1 cellular context compared by ENCODE assay signal in the genomic region with DNA sequence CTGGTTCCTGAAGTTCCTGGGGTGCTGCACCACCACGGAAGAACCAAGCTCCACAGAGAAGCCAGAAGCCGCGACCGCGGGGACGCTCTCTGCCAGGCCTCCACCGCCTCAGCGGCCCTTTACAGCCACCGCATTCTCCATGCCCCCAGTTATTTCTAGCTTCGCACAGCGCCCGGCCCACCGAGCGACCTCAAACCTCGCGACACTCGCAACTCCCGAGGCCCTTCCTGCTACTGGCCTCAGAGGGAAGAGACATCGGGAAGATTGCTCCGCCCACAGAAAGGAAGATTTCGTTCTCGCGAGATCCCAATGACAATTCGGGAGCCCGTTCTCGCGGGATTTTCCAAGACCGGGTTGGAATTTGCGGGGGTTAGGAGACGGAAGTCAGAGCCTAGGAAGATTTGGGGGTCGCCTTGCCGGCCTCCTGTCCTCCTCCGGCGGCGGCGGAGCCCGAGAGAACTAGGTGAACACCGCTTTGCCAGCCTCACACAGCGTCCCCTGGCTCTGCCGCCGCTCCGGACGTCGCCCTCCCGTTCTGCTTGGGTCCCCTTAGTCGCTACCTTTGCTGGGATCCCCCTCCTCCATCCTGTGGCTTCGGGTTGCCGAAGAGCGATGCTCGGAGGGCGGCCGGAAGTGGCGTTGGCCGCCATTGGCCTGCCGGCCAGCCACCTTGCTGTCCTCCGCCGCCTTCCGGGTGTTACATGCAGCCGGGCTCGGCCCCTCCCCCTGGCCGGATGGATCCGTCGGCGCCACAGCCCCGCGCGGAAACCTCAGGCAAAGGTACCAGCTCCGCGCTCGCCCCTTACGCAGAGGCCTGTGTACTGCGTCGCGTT.
TF ChIP-seq lines count a peak whose summit lies in the region.

A gene with protein sequence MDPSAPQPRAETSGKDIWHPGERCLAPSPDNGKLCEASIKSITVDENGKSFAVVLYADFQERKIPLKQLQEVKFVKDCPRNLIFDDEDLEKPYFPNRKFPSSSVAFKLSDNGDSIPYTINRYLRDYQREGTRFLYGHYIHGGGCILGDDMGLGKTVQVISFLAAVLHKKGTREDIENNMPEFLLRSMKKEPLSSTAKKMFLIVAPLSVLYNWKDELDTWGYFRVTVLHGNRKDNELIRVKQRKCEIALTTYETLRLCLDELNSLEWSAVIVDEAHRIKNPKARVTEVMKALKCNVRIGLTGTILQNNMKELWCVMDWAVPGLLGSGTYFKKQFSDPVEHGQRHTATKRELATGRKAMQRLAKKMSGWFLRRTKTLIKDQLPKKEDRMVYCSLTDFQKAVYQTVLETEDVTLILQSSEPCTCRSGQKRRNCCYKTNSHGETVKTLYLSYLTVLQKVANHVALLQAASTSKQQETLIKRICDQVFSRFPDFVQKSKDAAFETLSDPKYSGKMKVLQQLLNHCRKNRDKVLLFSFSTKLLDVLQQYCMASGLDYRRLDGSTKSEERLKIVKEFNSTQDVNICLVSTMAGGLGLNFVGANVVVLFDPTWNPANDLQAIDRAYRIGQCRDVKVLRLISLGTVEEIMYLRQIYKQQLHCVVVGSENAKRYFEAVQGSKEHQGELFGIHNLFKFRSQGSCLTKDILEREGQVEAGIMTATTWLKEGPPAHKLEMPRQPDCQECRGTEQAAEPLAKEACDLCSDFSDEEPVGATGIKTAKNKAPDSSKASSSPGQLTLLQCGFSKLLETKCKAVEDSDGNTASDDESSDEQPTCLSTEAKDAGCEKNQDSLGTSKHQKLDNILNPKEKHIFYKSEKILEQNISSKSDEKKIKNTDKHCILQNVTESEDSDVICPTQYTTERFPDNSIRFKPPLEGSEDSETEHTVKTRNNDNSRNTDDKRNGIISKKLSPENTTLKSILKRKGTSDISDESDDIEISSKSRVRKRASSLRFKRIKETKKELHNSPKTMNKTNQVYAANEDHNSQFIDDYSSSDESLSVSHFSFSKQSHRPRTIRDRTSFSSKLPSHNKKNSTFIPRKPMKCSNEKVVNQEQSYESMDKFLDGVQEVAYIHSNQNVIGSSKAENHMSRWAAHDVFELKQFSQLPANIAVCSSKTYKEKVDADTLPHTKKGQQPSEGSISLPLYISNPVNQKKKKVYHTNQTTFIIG (N-terminal part only) (plus strand): TSS at position 387 of the 833 bp plus-strand sequence. CDS start 348 bp downstream, at position 735.

TF ChIP-seq in HepG2, 621 proteins besides CTCF, POLR2A, EP300 and RAD21 (continued from another document and continues in another):
- TF ChIP-seq HNF4G (IDR thresholded peaks at IDR 0.05; ENCODE audit: borderline replicate concordance, low read depth, low read length) = no peak
- peak; percentile 47; the same call in 1 of the 2 replicates for TF ChIP-seq HNF4G (CRISPR knock-in tag; IDR thresholded peaks at IDR 0.05; ENCODE audit: borderline replicate concordance, low read depth)
- TF ChIP-seq SPEN (CRISPR knock-in tag; IDR thresholded peaks at IDR 0.05; ENCODE audit: low read depth) = peak; percentile 94
- TF ChIP-seq ZNF335 (CRISPR knock-in tag; IDR thresholded peaks at IDR 0.05) = 0 out of 2 replicates have a peak, but pooled peaks have one; percentile 44
- peak; percentile 86 for TF ChIP-seq HES4 (CRISPR knock-in tag; IDR thresholded peaks at IDR 0.05; ENCODE audit: borderline replicate concordance)
- peak; percentile 19 for TF ChIP-seq PHF5A (CRISPR knock-in tag; IDR thresholded peaks at IDR 0.05; ENCODE audit: low read depth, unreplicated experiment)
- TF ChIP-seq ZC3H13 (CRISPR knock-in tag; IDR thresholded peaks at IDR 0.05) = no peak; the same call in 1 of the 2 replicates
- TF ChIP-seq SETDB1 (CRISPR knock-in tag; IDR thresholded peaks at IDR 0.05; ENCODE audit: borderline replicate concordance) = no peak; the same call in 1 of the 2 replicates
- TF ChIP-seq KLF6 (CRISPR knock-in tag; IDR thresholded peaks at IDR 0.05) = no peak; the same call in 1 of the 2 replicates
- TF ChIP-seq JUN (CRISPR knock-in tag; IDR thresholded peaks at IDR 0.05) = no peak; the same call in none of the 2 replicates
- TF ChIP-seq, protein P1, sequence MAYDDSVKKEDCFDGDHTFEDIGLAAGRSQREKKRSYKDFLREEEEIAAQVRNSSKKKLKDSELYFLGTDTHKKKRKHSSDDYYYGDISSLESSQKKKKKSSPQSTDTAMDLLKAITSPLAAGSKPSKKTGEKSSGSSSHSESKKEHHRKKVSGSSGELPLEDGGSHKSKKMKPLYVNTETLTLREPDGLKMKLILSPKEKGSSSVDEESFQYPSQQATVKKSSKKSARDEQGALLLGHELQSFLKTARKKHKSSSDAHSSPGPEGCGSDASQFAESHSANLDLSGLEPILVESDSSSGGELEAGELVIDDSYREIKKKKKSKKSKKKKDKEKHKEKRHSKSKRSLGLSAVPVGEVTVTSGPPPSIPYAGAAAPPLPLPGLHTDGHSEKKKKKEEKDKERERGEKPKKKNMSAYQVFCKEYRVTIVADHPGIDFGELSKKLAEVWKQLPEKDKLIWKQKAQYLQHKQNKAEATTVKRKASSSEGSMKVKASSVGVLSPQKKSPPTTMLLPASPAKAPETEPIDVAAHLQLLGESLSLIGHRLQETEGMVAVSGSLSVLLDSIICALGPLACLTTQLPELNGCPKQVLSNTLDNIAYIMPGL (CRISPR knock-in tag; IDR thresholded peaks at IDR 0.05; ENCODE audit: borderline replicate concordance in 1 of 2, low read depth in 1 of 2) = peak; percentile 76 to 90; a peak in 3 of 4 replicates
- TF ChIP-seq ZSCAN21 (CRISPR knock-in tag; IDR thresholded peaks at IDR 0.05; ENCODE audit: borderline replicate concordance) = peak; percentile 83; the same call in 1 of the 2 replicates
- peak; percentile 89 for TF ChIP-seq TMF1 (CRISPR knock-in tag; IDR thresholded peaks at IDR 0.05; ENCODE audit: low read depth)
- peak; percentile 95 for TF ChIP-seq ARID2 (CRISPR knock-in tag; IDR thresholded peaks at IDR 0.05; ENCODE audit: borderline replicate concordance)
- TF ChIP-seq EZH2 (conservative IDR thresholded peaks at IDR 0.05; ENCODE audit: low read depth, low read length) = no peak
- TF ChIP-seq ZNF703 (CRISPR knock-in tag; IDR thresholded peaks at IDR 0.05; ENCODE audit: borderline replicate concordance) = peak; percentile 22; the same call in 1 of the 2 replicates
- no peak for TF ChIP-seq HOXA9 (CRISPR knock-in tag; IDR thresholded peaks at IDR 0.05; ENCODE audit: borderline replicate concordance)
- peak; percentile 55; the same call in 1 of the 2 replicates for TF ChIP-seq ZNF724P (CRISPR knock-in tag; IDR thresholded peaks at IDR 0.05; ENCODE audit: borderline replicate concordance)
- TF ChIP-seq ZC3H4 (CRISPR knock-in tag; IDR thresholded peaks at IDR 0.05; ENCODE audit: borderline replicate concordance) = peak; percentile 94; the same call in 1 of the 2 replicates
- TF ChIP-seq, protein P2, sequence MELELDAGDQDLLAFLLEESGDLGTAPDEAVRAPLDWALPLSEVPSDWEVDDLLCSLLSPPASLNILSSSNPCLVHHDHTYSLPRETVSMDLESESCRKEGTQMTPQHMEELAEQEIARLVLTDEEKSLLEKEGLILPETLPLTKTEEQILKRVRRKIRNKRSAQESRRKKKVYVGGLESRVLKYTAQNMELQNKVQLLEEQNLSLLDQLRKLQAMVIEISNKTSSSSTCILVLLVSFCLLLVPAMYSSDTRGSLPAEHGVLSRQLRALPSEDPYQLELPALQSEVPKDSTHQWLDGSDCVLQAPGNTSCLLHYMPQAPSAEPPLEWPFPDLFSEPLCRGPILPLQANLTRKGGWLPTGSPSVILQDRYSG (CRISPR knock-in tag; IDR thresholded peaks at IDR 0.05) = peak; percentile 64; the same call in 1 of the 2 replicates
- TF ChIP-seq ZNF589 (CRISPR knock-in tag; conservative IDR thresholded peaks at IDR 0.05) = peak; percentile 76
- TF ChIP-seq ZFX (CRISPR knock-in tag; IDR thresholded peaks at IDR 0.05; ENCODE audit: low read depth) = peak; percentile 90
- no peak for TF ChIP-seq MYNN (CRISPR knock-in tag; IDR thresholded peaks at IDR 0.05; ENCODE audit: low read depth)
- no peak; the same call in 1 of the 2 replicates for TF ChIP-seq CCDC6 (CRISPR knock-in tag; IDR thresholded peaks at IDR 0.05)
- no peak; the same call in none of the 2 replicates for TF ChIP-seq ZBTB21 (CRISPR knock-in tag; IDR thresholded peaks at IDR 0.05)
- peak; percentile 84 for TF ChIP-seq ZNF501 (CRISPR knock-in tag; IDR thresholded peaks at IDR 0.05)
- 0 out of 2 replicates have a peak, but pooled peaks have one; percentile 67 for TF ChIP-seq ZNF136 (CRISPR knock-in tag; IDR thresholded peaks at IDR 0.05; ENCODE audit: low read depth)
- peak; percentile 98 for TF ChIP-seq SP1 (IDR thresholded peaks at IDR 0.05)
- peak; percentile 81 for TF ChIP-seq SP1 (CRISPR knock-in tag; IDR thresholded peaks at IDR 0.05)
- TF ChIP-seq EHMT2 (IDR thresholded peaks at IDR 0.05; ENCODE audit: borderline replicate concordance, low read depth, low read length) = no peak
- TF ChIP-seq ZNF782 (CRISPR knock-in tag; IDR thresholded peaks at IDR 0.05; ENCODE audit: borderline replicate concordance) = peak; percentile 61; the same call in 1 of the 2 replicates
- TF ChIP-seq CBX1 (IDR thresholded peaks at IDR 0.05; ENCODE audit: low read depth) = peak; percentile 46
- TF ChIP-seq, protein P3, sequence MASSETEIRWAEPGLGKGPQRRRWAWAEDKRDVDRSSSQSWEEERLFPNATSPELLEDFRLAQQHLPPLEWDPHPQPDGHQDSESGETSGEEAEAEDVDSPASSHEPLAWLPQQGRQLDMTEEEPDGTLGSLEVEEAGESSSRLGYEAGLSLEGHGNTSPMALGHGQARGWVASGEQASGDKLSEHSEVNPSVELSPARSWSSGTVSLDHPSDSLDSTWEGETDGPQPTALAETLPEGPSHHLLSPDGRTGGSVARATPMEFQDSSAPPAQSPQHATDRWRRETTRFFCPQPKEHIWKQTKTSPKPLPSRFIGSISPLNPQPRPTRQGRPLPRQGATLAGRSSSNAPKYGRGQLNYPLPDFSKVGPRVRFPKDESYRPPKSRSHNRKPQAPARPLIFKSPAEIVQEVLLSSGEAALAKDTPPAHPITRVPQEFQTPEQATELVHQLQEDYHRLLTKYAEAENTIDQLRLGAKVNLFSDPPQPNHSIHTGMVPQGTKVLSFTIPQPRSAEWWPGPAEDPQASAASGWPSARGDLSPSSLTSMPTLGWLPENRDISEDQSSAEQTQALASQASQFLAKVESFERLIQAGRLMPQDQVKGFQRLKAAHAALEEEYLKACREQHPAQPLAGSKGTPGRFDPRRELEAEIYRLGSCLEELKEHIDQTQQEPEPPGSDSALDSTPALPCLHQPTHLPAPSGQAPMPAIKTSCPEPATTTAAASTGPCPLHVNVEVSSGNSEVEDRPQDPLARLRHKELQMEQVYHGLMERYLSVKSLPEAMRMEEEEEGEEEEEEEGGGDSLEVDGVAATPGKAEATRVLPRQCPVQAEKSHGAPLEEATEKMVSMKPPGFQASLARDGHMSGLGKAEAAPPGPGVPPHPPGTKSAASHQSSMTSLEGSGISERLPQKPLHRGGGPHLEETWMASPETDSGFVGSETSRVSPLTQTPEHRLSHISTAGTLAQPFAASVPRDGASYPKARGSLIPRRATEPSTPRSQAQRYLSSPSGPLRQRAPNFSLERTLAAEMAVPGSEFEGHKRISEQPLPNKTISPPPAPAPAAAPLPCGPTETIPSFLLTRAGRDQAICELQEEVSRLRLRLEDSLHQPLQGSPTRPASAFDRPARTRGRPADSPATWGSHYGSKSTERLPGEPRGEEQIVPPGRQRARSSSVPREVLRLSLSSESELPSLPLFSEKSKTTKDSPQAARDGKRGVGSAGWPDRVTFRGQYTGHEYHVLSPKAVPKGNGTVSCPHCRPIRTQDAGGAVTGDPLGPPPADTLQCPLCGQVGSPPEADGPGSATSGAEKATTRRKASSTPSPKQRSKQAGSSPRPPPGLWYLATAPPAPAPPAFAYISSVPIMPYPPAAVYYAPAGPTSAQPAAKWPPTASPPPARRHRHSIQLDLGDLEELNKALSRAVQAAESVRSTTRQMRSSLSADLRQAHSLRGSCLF (CRISPR knock-in tag; IDR thresholded peaks at IDR 0.05; ENCODE audit: borderline replicate concordance) = no peak; the same call in 1 of the 2 replicates
- TF ChIP-seq, protein P4, sequence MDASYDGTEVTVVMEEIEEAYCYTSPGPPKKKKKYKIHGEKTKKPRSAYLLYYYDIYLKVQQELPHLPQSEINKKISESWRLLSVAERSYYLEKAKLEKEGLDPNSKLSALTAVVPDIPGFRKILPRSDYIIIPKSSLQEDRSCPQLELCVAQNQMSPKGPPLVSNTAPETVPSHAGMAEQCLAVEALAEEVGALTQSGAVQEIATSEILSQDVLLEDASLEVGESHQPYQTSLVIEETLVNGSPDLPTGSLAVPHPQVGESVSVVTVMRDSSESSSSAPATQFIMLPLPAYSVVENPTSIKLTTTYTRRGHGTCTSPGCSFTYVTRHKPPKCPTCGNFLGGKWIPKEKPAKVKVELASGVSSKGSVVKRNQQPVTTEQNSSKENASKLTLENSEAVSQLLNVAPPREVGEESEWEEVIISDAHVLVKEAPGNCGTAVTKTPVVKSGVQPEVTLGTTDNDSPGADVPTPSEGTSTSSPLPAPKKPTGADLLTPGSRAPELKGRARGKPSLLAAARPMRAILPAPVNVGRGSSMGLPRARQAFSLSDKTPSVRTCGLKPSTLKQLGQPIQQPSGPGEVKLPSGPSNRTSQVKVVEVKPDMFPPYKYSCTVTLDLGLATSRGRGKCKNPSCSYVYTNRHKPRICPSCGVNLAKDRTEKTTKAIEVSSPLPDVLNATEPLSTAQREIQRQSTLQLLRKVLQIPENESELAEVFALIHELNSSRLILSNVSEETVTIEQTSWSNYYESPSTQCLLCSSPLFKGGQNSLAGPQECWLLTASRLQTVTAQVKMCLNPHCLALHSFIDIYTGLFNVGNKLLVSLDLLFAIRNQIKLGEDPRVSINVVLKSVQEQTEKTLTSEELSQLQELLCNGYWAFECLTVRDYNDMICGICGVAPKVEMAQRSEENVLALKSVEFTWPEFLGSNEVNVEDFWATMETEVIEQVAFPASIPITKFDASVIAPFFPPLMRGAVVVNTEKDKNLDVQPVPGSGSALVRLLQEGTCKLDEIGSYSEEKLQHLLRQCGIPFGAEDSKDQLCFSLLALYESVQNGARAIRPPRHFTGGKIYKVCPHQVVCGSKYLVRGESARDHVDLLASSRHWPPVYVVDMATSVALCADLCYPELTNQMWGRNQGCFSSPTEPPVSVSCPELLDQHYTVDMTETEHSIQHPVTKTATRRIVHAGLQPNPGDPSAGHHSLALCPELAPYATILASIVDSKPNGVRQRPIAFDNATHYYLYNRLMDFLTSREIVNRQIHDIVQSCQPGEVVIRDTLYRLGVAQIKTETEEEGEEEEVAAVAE (CRISPR knock-in tag; IDR thresholded peaks at IDR 0.05; ENCODE audit: borderline replicate concordance) = 0 out of 2 replicates have a peak, but pooled peaks have one; percentile 24
- no peak for TF ChIP-seq ATAD3A (CRISPR knock-in tag; IDR thresholded peaks at IDR 0.05)
- TF ChIP-seq, protein P5, sequence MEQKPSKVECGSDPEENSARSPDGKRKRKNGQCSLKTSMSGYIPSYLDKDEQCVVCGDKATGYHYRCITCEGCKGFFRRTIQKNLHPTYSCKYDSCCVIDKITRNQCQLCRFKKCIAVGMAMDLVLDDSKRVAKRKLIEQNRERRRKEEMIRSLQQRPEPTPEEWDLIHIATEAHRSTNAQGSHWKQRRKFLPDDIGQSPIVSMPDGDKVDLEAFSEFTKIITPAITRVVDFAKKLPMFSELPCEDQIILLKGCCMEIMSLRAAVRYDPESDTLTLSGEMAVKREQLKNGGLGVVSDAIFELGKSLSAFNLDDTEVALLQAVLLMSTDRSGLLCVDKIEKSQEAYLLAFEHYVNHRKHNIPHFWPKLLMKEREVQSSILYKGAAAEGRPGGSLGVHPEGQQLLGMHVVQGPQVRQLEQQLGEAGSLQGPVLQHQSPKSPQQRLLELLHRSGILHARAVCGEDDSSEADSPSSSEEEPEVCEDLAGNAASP (CRISPR knock-in tag; IDR thresholded peaks at IDR 0.05; ENCODE audit: borderline replicate concordance) = peak; percentile 29; the same call in 1 of the 2 replicates
- no peak for TF ChIP-seq NAIF1 (CRISPR knock-in tag; IDR thresholded peaks at IDR 0.05; ENCODE audit: borderline replicate concordance)
- TF ChIP-seq GTF3A (CRISPR knock-in tag; conservative IDR thresholded peaks at IDR 0.05) = no peak
- TF ChIP-seq SMC3 (IDR thresholded peaks at IDR 0.05; ENCODE audit: low read length) = no peak
- TF ChIP-seq REPIN1 (CRISPR knock-in tag; IDR thresholded peaks at IDR 0.05; ENCODE audit: borderline replicate concordance, low read depth) = peak; percentile 91; the same call in 1 of the 2 replicates
- no peak for TF ChIP-seq ZNF468 (CRISPR knock-in tag; IDR thresholded peaks at IDR 0.05)
